ENCODE assay signal across 24 cellular contexts in genomic region chr1:14955402-14955801, GRCh38.
DNase-seq lines count a peak whose midpoint lies in the region; ATAC-seq, FAIRE-seq and TF ChIP-seq lines count a peak whose summit lies in the region.
"Had no signal": no experiment of that assay in that cellular context is flagged by ENCODE, and none has a peak within 500 bp of the region (broad histone marks: within the 10 kb centered on the region; RNA-seq: fewer than 3 reads in every experiment).

No MANE protein-coding gene starts in this region.

- H3K4me1 ChIP-seq in breast epithelium, result peaks cover 4 to 7% of the 10 kb centered on the region in 2 donors
- H3K4me1 ChIP-seq in PC-9 (replicated peaks; ENCODE audit: insufficient read depth), result no peaks in the 10 kb centered on the region
- H3K4me1 ChIP-seq in kidney (ENCODE audit: control insufficient read depth in 1 of 2, insufficient read depth in 1 of 2, low read depth in 1 of 2, low read length in 2 of 2), result peaks cover 28 to 41% of the 10 kb centered on the region in 2 donors
- H3K4me1 ChIP-seq: gastrocnemius medialis, psoas muscle had no signal

- no peaks in the 10 kb centered on the region for H3K36me3 Mint-ChIP-seq in MCF 10A (ENCODE audit: insufficient read depth, unreplicated experiment)
- H3K36me3 Mint-ChIP-seq: activated naive CD4-positive, alpha-beta T cell treated with anti-CD3 and anti-CD28 coated beads, Interleukin-2, amount 50 U/mL, for 72 hours had no signal

- H3K79me2 ChIP-seq in PC-9 (ENCODE audit: low read depth), result no peaks in the 10 kb centered on the region

- BruUV-seq in MCF 10A (replicated peaks; lab: Mats Ljungman, UMichigan) (no TSS peak), PC-9 (replicated peaks; lab: Mats Ljungman, UMichigan) (no TSS peak)

- H2AFZ ChIP-seq in PC-9, result no peak overlapping the region

- peak overlapping the region; percentile 75 to 81 for H3K27ac ChIP-seq in breast epithelium
- H3K27ac ChIP-seq in PC-9, result no peak overlapping the region
- no peak overlapping the region for H3K27ac ChIP-seq in kidney (ENCODE audit: low read depth in 2 of 2, low read length in 2 of 2)
- H3K27ac ChIP-seq: cardiac muscle cell, gastrocnemius medialis, psoas muscle had no signal

- H3K4me3 ChIP-seq in breast epithelium (no peak overlapping the region), PC-9 (no peak overlapping the region), kidney (ENCODE audit: low read length in 2 of 2) (no peak overlapping the region)
- H3K4me3 ChIP-seq: cardiac muscle cell, gastrocnemius medialis, psoas muscle had no signal

- no peaks in the 10 kb centered on the region for H3F3A ChIP-seq in PC-9 (ENCODE audit: insufficient read depth, low read depth)

- TF ChIP-seq POLR2A in breast epithelium (IDR thresholded peaks at IDR 0.05), result no peak

- no peak overlapping the region for H3K4me2 ChIP-seq in PC-9

- peaks cover 4 to 6% of the 10 kb centered on the region in 2 donors for H3K9me3 ChIP-seq in breast epithelium
- H3K9me3 ChIP-seq in PC-9 (ENCODE audit: insufficient read depth, low read depth), result no peaks in the 10 kb centered on the region
- H3K9me3 ChIP-seq in kidney (ENCODE audit: control insufficient read depth in 1 of 2, low read length in 2 of 2), result no peaks in the 10 kb centered on the region
- H3K9me3 ChIP-seq: gastrocnemius medialis, psoas muscle had no signal

- H3K36me3 ChIP-seq in breast epithelium, result no peaks in the 10 kb centered on the region
- H3K36me3 ChIP-seq in PC-9 (ENCODE audit: low read depth), result no peaks in the 10 kb centered on the region
- no peaks in the 10 kb centered on the region for H3K36me3 ChIP-seq in kidney (ENCODE audit: control insufficient read depth in 1 of 2, insufficient read depth in 2 of 2, low read length in 2 of 2)
- H3K36me3 ChIP-seq: cardiac muscle cell, gastrocnemius medialis had no signal

- POLR2A ChIA-PET in MCF 10A (lab: Yijun Ruan, JAX) (no interaction called here), PC-9 (lab: Charles Lee; ENCODE audit: unreplicated experiment) (no interaction called here)

- no peak overlapping the region for H3K9ac ChIP-seq in kidney (ENCODE audit: low read length in 2 of 2)

- H3K27me3 Mint-ChIP-seq in MCF 10A (ENCODE audit: insufficient read depth, unreplicated experiment), result no peaks in the 10 kb centered on the region
- H3K27me3 Mint-ChIP-seq: B cell; stimulated activated naive CD8-positive, alpha-beta T cell treated with anti-CD3 and anti-CD28 coated beads, Interleukin-15, Interleukin-2, amounts not matched to agents 100 ng/mL and 50 ng/mL, for 24 hours had no signal

- intact Hi-C loops in breast epithelium (cut with DNase I; ENCODE audit: low total_unique reads) (no loop called here), MCF 10A (cut with micrococcal nuclease) (no loop called here), PC-9 (cut with micrococcal nuclease; ENCODE audit: unreplicated experiment) (no loop called here), kidney (cut with DNase I) (no loop called here)

- no peak for FAIRE-seq in kidney (lab: Jason Lieb, UNC)
- FAIRE-seq: GM18507 had no signal

- peaks cover 5% of the 10 kb centered on the region for H3K4me1 Mint-ChIP-seq in MCF 10A (ENCODE audit: insufficient read depth, unreplicated experiment)
- H3K4me1 Mint-ChIP-seq: B cell had no signal

- H3K27me3 ChIP-seq in breast epithelium (no peaks in the 10 kb centered on the region), PC-9 (ENCODE audit: insufficient read depth, low read depth) (no peaks in the 10 kb centered on the region)
- H3K27me3 ChIP-seq: cardiac muscle cell, gastrocnemius medialis had no signal

- CTCF ChIA-PET in MCF 10A (lab: Yijun Ruan, JAX) (interaction anchor here (0.5 to 1.2 kb wide), 2 partner anchors 40 to 71 kb away, joined by 3 read pairs; no protein-coding TSS in a partner anchor), PC-9 (lab: Charles Lee) (no interaction called here)

- no peaks in the 10 kb centered on the region for H3K9me2 ChIP-seq in PC-9 (ENCODE audit: insufficient read depth)

- TF ChIP-seq CTCF in breast epithelium (IDR thresholded peaks at IDR 0.05) (no peak), MCF 10A (IDR thresholded peaks at IDR 0.05; ENCODE audit: unreplicated experiment) (no peak), PC-9 (conservative IDR thresholded peaks at IDR 0.05) (no peak), kidney (IDR thresholded peaks at IDR 0.05; ENCODE audit: borderline replicate concordance, extremely low read depth, insufficient read depth) (no peak)

- H3K4me3 Mint-ChIP-seq in MCF 10A (ENCODE audit: unreplicated experiment), result no peak overlapping the region
- H3K4me3 Mint-ChIP-seq: activated CD8-positive, alpha-beta T cell treated with anti-CD3 and anti-CD28 coated beads, Interleukin-2, amount 10 ng/mL, durations not matched to agents 7 days and 5 days; B cell; stimulated activated naive CD8-positive, alpha-beta T cell treated with anti-CD3 and anti-CD28 coated beads, Interleukin-15, Interleukin-2, amounts not matched to agents 100 ng/mL and 50 ng/mL, for 24 hours had no signal

- H4K20me1 ChIP-seq in PC-9 (ENCODE audit: insufficient read depth), result no peaks in the 10 kb centered on the region

- ATAC-seq in GM18909 (IDR thresholded peaks at IDR 0.05; ENCODE audit: poor library complexity, unreplicated experiment), result no peak
- ATAC-seq: activated CD8-positive, alpha-beta T cell treated with anti-CD3 and anti-CD28 coated beads, Interleukin-2, amount 10 ng/mL, durations not matched to agents 7 days and 5 days; activated naive CD4-positive, alpha-beta T cell treated with anti-CD3 and anti-CD28 coated beads, Interleukin-2, amount 50 U/mL, for 72 hours; gastrocnemius medialis; left lobe of liver; psoas muscle; Right ventricle myocardium inferior; SK-N-SH treated with all-trans-retinoic acid at 6 μM for 48 hours had no signal

- DNase-seq in breast epithelium (ENCODE audit: low spot score in 2 of 2) (peak in 1 of 2 donors; percentile 42), MCF 10A (ENCODE audit: unreplicated experiment) (no peak), PC-9 (peak; percentile 48 to 61), kidney (peak; percentile 68), GM19240 (ENCODE audit: insufficient read length, low spot score) (no peak), DMS 273 (lab: John Stamatoyannopoulos, UW; ENCODE audit: unreplicated experiment) (no peak), NCI-H446 treated with DMSO at 0.1 percent for 48 hours (lab: John Stamatoyannopoulos, UW) (no peak)
- DNase-seq: activated CD8-positive, alpha-beta T cell treated with anti-CD3 and anti-CD28 coated beads, Interleukin-2, amount 10 ng/mL, durations not matched to agents 7 days and 5 days; cortex of kidney; DMS53; gastrocnemius medialis; hippocampal formation; NCI-H345 had no signal

- H3K27ac Mint-ChIP-seq in MCF 10A (ENCODE audit: low read depth, unreplicated experiment), result no peak overlapping the region
- H3K27ac Mint-ChIP-seq: activated naive CD4-positive, alpha-beta T cell treated with anti-CD3 and anti-CD28 coated beads, Interleukin-2, amount 50 U/mL, for 72 hours; activated T-helper 2 cell treated with anti-CD3 and anti-CD28 coated beads, Interferon-gamma antibody, Interleukin-2, Interleukin-4, amounts not matched to agents 10 μg/mL and 5 μg/mL and 100 μg/mL, durations not matched to agents 14 hours and 24 hours and 36 hours; B cell; stimulated activated naive CD8-positive, alpha-beta T cell treated with anti-CD3 and anti-CD28 coated beads, Interleukin-15, Interleukin-2, amounts not matched to agents 100 ng/mL and 50 ng/mL, for 24 hours had no signal

- no peaks in the 10 kb centered on the region for H3K9me3 Mint-ChIP-seq in MCF 10A (ENCODE audit: unreplicated experiment)
- H3K9me3 Mint-ChIP-seq: activated naive CD4-positive, alpha-beta T cell treated with anti-CD3 and anti-CD28 coated beads, Interleukin-2, amount 50 U/mL, for 72 hours; activated T-helper 2 cell treated with anti-CD3 and anti-CD28 coated beads, Interferon-gamma antibody, Interleukin-2, Interleukin-4, amounts not matched to agents 10 μg/mL and 5 μg/mL and 100 μg/mL, durations not matched to agents 14 hours and 24 hours and 36 hours; stimulated activated naive CD8-positive, alpha-beta T cell treated with anti-CD3 and anti-CD28 coated beads, Interleukin-15, Interleukin-2, amounts not matched to agents 100 ng/mL and 50 ng/mL, for 24 hours had no signal

Comparison
In these comparisons a context has a peak if more than half of its experiments do, and no peak if none do; other contexts are left out.
1. DNase-seq: peak in PC-9 (2 of 2) and kidney (single experiment); none in MCF 10A (single experiment), GM19240 (single experiment), DMS 273 (single experiment) and NCI-H446 treated with DMSO at 0.1 percent for 48 hours (single experiment).
2. H3K27ac ChIP-seq: peak in breast epithelium (2 of 2); none in PC-9 (single experiment) and kidney (0 of 2).